Comparison of ENCODE assay signal across 17 cellular contexts in genomic region chr6:84798257-84798656, GRCh38. TPM values are rescaled to one million over a fixed set of nuclear protein-coding genes. Genes with fewer than 3 reads are reported as not detected.
DNase-seq lines count a peak whose midpoint lies in the region; ATAC-seq and TF ChIP-seq lines count a peak whose summit lies in the region.
"Had no signal": no experiment of that assay in that cellular context is flagged by ENCODE, and none has a peak within 500 bp of the region (broad histone marks: within the 10 kb centered on the region; RNA-seq: fewer than 3 reads in every experiment).

No MANE protein-coding gene starts in this region.

- CTCF ChIA-PET in PC-3 (lab: Charles Lee): no interaction called here

- POLR2A ChIA-PET in PC-3 (lab: Charles Lee; ENCODE audit: unreplicated experiment): no interaction called here

- H3K36me3 ChIP-seq in PC-3 (ENCODE audit: low read depth, low read length): no peaks in the 10 kb centered on the region
- H3K36me3 ChIP-seq: BE2C had no signal

- H4K20me1 ChIP-seq in PC-3 (ENCODE audit: low read length): no peaks in the 10 kb centered on the region

- H3K4me3 Mint-ChIP-seq in activated T-cell treated with anti-CD3 and anti-CD28 coated beads, Interleukin-2, amount 50 U/mL, for 72 hours: no peak overlapping the region
- H3K4me3 Mint-ChIP-seq: CD8-positive, alpha-beta T cell; H9 had no signal

- H3K4me2 ChIP-seq in PC-3 (ENCODE audit: low read length): no peak overlapping the region

- no peak overlapping the region for H3K27ac ChIP-seq in PC-3 (ENCODE audit: low read length)

- no TSS peak for BruUV-seq in PC-3 (replicated peaks; lab: Mats Ljungman, UMichigan)

- no peaks in the 10 kb centered on the region for H3K4me1 ChIP-seq in PC-3 (ENCODE audit: insufficient read depth, low read length)
- H3K4me1 ChIP-seq: BE2C had no signal

- H3K9ac ChIP-seq in PC-3 (ENCODE audit: low read length): no peak overlapping the region

- no peak for ATAC-seq in Right ventricle myocardium inferior
- ATAC-seq in PC-3: no peak
- ATAC-seq in activated T-cell treated with anti-CD3 and anti-CD28 coated beads, Interleukin-2, amount 50 U/mL, for 72 hours (replicated peaks in 1 of 2): no peak
- ATAC-seq: CD8-positive, alpha-beta T cell had no signal

- TF ChIP-seq CTCF in fibroblast of the aortic adventitia (IDR thresholded peaks at IDR 0.05; ENCODE audit: insufficient read depth, low read length): no peak
- no peak for TF ChIP-seq CTCF in PC-3 (conservative IDR thresholded peaks at IDR 0.05; ENCODE audit: low read depth, low read length)

- no peaks in the 10 kb centered on the region for H3K9me3 ChIP-seq in PC-3 (ENCODE audit: low read length)
- H3K9me3 ChIP-seq: BE2C had no signal

- H3K4me3 ChIP-seq in fibroblast of the aortic adventitia (ENCODE audit: low read depth, low read length) (no peak overlapping the region), skeletal muscle cell (ENCODE audit: low read depth, low read length) (no peak overlapping the region), PC-3 (ENCODE audit: low read length) (no peak overlapping the region)

- no peaks in the 10 kb centered on the region for H3K4me1 Mint-ChIP-seq in activated T-cell treated with anti-CD3 and anti-CD28 coated beads, Interleukin-2, amount 50 U/mL, for 72 hours (ENCODE audit: low read depth)
- H3K4me1 Mint-ChIP-seq: H9 had no signal

- H3K36me3 Mint-ChIP-seq in activated T-cell treated with anti-CD3 and anti-CD28 coated beads, Interleukin-2, amount 50 U/mL, for 72 hours (ENCODE audit: insufficient read depth in 2 of 2): no peaks in the 10 kb centered on the region
- H3K36me3 Mint-ChIP-seq: CD8-positive, alpha-beta T cell had no signal

- H3F3A ChIP-seq in PC-3 (ENCODE audit: low read length, unreplicated experiment): no peaks in the 10 kb centered on the region

- DNase-seq in HCEC 1CT (peak; percentile 55), brain pericyte (ENCODE audit: low read depth, low spot score) (peak; percentile 53), fibroblast of the aortic adventitia (ENCODE audit: low read depth) (peak; percentile 35), skeletal muscle cell (ENCODE audit: low read depth) (peak; percentile 69), Right ventricle myocardium inferior (ENCODE audit: missing footprints) (no peak), PC-3 (no peak)
- DNase-seq in activated T-cell treated with anti-CD3 and anti-CD28 coated beads, Interleukin-2, amount 50 U/mL, for 72 hours: no peak
- DNase-seq: BE2C; CD8-positive, alpha-beta T cell; DND-41; H9; Karpas-422; NCI-H1417; NCI-H1930; NCI-H524 treated with DMSO at 0.1 percent for 48 hours; RPMI8226 had no signal

- H3K27me3 Mint-ChIP-seq in activated T-cell treated with anti-CD3 and anti-CD28 coated beads, Interleukin-2, amount 50 U/mL, for 72 hours (ENCODE audit: low read depth): no peaks in the 10 kb centered on the region

- no peaks in the 10 kb centered on the region for H3K79me2 ChIP-seq in PC-3 (ENCODE audit: low read length)

- no peak overlapping the region for H2AFZ ChIP-seq in PC-3 (ENCODE audit: low read length)

- H3K27ac Mint-ChIP-seq in activated T-cell treated with anti-CD3 and anti-CD28 coated beads, Interleukin-2, amount 50 U/mL, for 72 hours: no peak overlapping the region
- H3K27ac Mint-ChIP-seq: CD8-positive, alpha-beta T cell; H9 had no signal

- H3K27me3 ChIP-seq in PC-3 (ENCODE audit: low read length): no peaks in the 10 kb centered on the region
- H3K27me3 ChIP-seq: BE2C had no signal

- peaks cover 9 to 10% of the 10 kb centered on the region in 2 donors for H3K9me3 Mint-ChIP-seq in activated T-cell treated with anti-CD3 and anti-CD28 coated beads, Interleukin-2, amount 50 U/mL, for 72 hours

- intact Hi-C loops in Right ventricle myocardium inferior (cut with DNase I) (no loop called here), PC-3 (cut with micrococcal nuclease) (no loop called here)

- H3K9me2 ChIP-seq in PC-3 (replicated peaks; ENCODE audit: low read length): no peaks in the 10 kb centered on the region

RNA-seq across cellular contexts. Expression of gene TBX18, which starts 33.9 kb away (rescaled TPM):
- total RNA-seq in fibroblast of the aortic adventitia (ENCODE audit: low replicate concordance) (16.1 and 27.1 TPM in 2 replicates), Right ventricle myocardium inferior (8.4 TPM), PC-3 (2014; rRNA removed) (not detected in 2 replicates)
- total RNA-seq in activated T-cell treated with anti-CD3 and anti-CD28 coated beads, Interleukin-2, amount 50 U/mL, for 72 hours: not detected
- total RNA-seq: CD8-positive, alpha-beta T cell; H9; OCI-LY7 had no signal

Comparison
In these comparisons a context has a peak if more than half of its experiments do, and no peak if none do; other contexts are left out.
1. DNase-seq: peak in HCEC 1CT (single experiment), brain pericyte (single experiment), fibroblast of the aortic adventitia (single experiment) and skeletal muscle cell (single experiment); none in Right ventricle myocardium inferior (single experiment), PC-3 (single experiment) and activated T-cell treated with anti-CD3 and anti-CD28 coated beads, Interleukin-2, amount 50 U/mL, for 72 hours (0 of 2).